ENCODE assay signal across 8 cellular contexts in genomic region chr12:124032265-124032886, GRCh38. TPM values are rescaled to one million over a fixed set of nuclear protein-coding genes. Genes with fewer than 3 reads are reported as not detected.
DNase-seq lines count a peak whose midpoint lies in the region; ATAC-seq, FAIRE-seq and TF ChIP-seq lines count a peak whose summit lies in the region.

No MANE protein-coding gene starts in this region.

- peak; percentile 82 for ATAC-seq in HepG2
- no peak for ATAC-seq in GM18517 (IDR thresholded peaks at IDR 0.05; ENCODE audit: unreplicated experiment)

- FAIRE-seq in colon (lab: Jason Lieb, UNC) (peak; percentile 58), HepG2 (lab: Jason Lieb, UNC) (peak; percentile 73)

- H3K4me1 ChIP-seq in OCI-LY1 (ENCODE audit: insufficient read depth, low read length, severe bottlenecking) (no peaks in the 10 kb centered on the region), HepG2 (ENCODE audit: insufficient read depth, low read length) (no peaks in the 10 kb centered on the region), uterus (no peaks in the 10 kb centered on the region)

- H3K27me3 ChIP-seq in H7 (ENCODE audit: control insufficient read depth, insufficient read depth, low read length) (no peaks in the 10 kb centered on the region), OCI-LY1 (ENCODE audit: insufficient read depth, low read length) (no peaks in the 10 kb centered on the region), HepG2 (ENCODE audit: control insufficient read depth in 1 of 2, insufficient read depth in 2 of 2, low read length in 2 of 2) (peaks cover 0 to 3% of the 10 kb centered on the region in 2 experiments; a peak in 2 of 5 replicates), uterus (no peaks in the 10 kb centered on the region)

- no peaks in the 10 kb centered on the region for H3K79me2 ChIP-seq in OCI-LY1 (ENCODE audit: insufficient read depth, low read length)
- H3K79me2 ChIP-seq in HepG2 (ENCODE audit: insufficient read depth, low read length): no peaks in the 10 kb centered on the region

- TF ChIP-seq RAD21 in HepG2 (CRISPR knock-in tag; IDR thresholded peaks at IDR 0.05): no peak

- BruUV-seq in HepG2 (replicated peaks; lab: Mats Ljungman, UMichigan): no TSS peak

- no peaks in the 10 kb centered on the region for H3F3A ChIP-seq in OCI-LY1 (ENCODE audit: insufficient read depth, low read length)

- 32% methylated on average over 9 of the region's 9 CpGs for WGBS in HepG2 (ENCODE audit: low lambda C conversion rate)

- TF ChIP-seq POLR2A in HepG2 (IDR thresholded peaks at IDR 0.05; ENCODE audit: insufficient read depth in 1 of 2, low read depth in 2 of 2, low read length in 2 of 2): no peak
- no peak for TF ChIP-seq POLR2A in uterus (IDR thresholded peaks at IDR 0.05)

- H3K4me3 ChIP-seq in H7 (ENCODE audit: insufficient read depth, low read depth, low read length) (no peak overlapping the region), OCI-LY1 (ENCODE audit: low read depth, low read length, poor library complexity, severe bottlenecking) (no peak overlapping the region), HepG2 (replicated peaks in 1 of 3; ENCODE audit: insufficient read depth in 1 of 3, low read depth in 2 of 3, low read length in 3 of 3) (no peak overlapping the region), uterus (no peak overlapping the region)

- in situ Hi-C loops in HepG2 (cut with HindIII; ENCODE audit: extremely low pct_ligation_motif_present, low pct_unique_long_range_greater_than_20kb): no loop called here

- intact Hi-C loops in HepG2 (cut with micrococcal nuclease; ENCODE audit: unreplicated experiment): loop anchor here (5.0 kb wide), 1 partner anchor 230 kb away; no protein-coding TSS in a partner anchor
- intact Hi-C loops in uterus (cut with DNase I; ENCODE audit: low total_unique reads): no loop called here

- H3K36me3 ChIP-seq in H7 (replicated peaks; ENCODE audit: control insufficient read depth, insufficient read depth, low read length): no peaks in the 10 kb centered on the region
- no peaks in the 10 kb centered on the region for H3K36me3 ChIP-seq in OCI-LY1 (ENCODE audit: insufficient read depth, low read length)
- H3K36me3 ChIP-seq in HepG2 (replicated peaks in 1 of 2; ENCODE audit: control insufficient read depth in 1 of 2, insufficient read depth in 2 of 2, low read length in 2 of 2): no peaks in the 10 kb centered on the region
- no peaks in the 10 kb centered on the region for H3K36me3 ChIP-seq in uterus

- H2AFZ ChIP-seq in OCI-LY1 (ENCODE audit: low read length): no peak overlapping the region
- H2AFZ ChIP-seq in HepG2 (ENCODE audit: low read length): no peak overlapping the region

- CTCF ChIA-PET in HepG2 (lab: Yijun Ruan, JAX; ENCODE audit: low intra/inter-chr PET ratio, low total read pairs): interaction anchor here (0.9 kb wide), 1 partner anchor 289 kb away, joined by 5 read pairs; no protein-coding TSS in a partner anchor

- TF ChIP-seq CTCF in OCI-LY1 (IDR thresholded peaks at IDR 0.05; ENCODE audit: low read length): peak; percentile 78
- peak; percentile 76 for TF ChIP-seq CTCF in HepG2 (CRISPR knock-in tag; IDR thresholded peaks at IDR 0.05)
- TF ChIP-seq CTCF in uterus (IDR thresholded peaks at IDR 0.05): peak; percentile 66 to 87 (median 74)

- peak; percentile 80 for DNase-seq in D341Med (ENCODE audit: low spot score)
- DNase-seq in H7: peak; percentile 89
- DNase-seq in HepG2 (ENCODE audit: low spot score): peak; percentile 36
- peak; percentile 57 to 58 for DNase-seq in uterus
- DNase-seq in T-helper 9 cell: no peak

- POLR2A ChIA-PET in HepG2 (lab: Yijun Ruan, JAX): no interaction called here

- no peaks in the 10 kb centered on the region for H3K9me2 ChIP-seq in OCI-LY1 (ENCODE audit: low read depth, low read length)

- TF ChIP-seq EP300 in HepG2 (IDR thresholded peaks at IDR 0.05; ENCODE audit: low read depth in 2 of 2, low read length in 2 of 2): no peak
- TF ChIP-seq EP300 in HepG2 (CRISPR knock-in tag; IDR thresholded peaks at IDR 0.05; ENCODE audit: borderline replicate concordance): no peak

- H3K9me3 ChIP-seq in OCI-LY1 (ENCODE audit: low read length) (no peaks in the 10 kb centered on the region), HepG2 (ENCODE audit: low read length) (no peaks in the 10 kb centered on the region), uterus (no peaks in the 10 kb centered on the region)

- H3K27ac ChIP-seq in OCI-LY1 (ENCODE audit: low read depth, low read length, poor library complexity, severe bottlenecking) (no peak overlapping the region), HepG2 (ENCODE audit: extremely low read length, insufficient read depth, low read length) (no peak overlapping the region), uterus (no peak overlapping the region)

- H4K20me1 ChIP-seq in OCI-LY1 (ENCODE audit: insufficient read depth, low read length) (no peaks in the 10 kb centered on the region), HepG2 (ENCODE audit: insufficient read depth, low read length) (no peaks in the 10 kb centered on the region)

- H3K9ac ChIP-seq in OCI-LY1 (ENCODE audit: low read length) (no peak overlapping the region), HepG2 (ENCODE audit: insufficient read depth, low read depth, low read length) (no peak overlapping the region)

- no peak overlapping the region for H3K4me2 ChIP-seq in OCI-LY1 (ENCODE audit: low read length)
- H3K4me2 ChIP-seq in HepG2 (ENCODE audit: low read depth, low read length): no peak overlapping the region

TF ChIP-seq in HepG2, 621 proteins besides CTCF, POLR2A, EP300 and RAD21 (continues in another document):
- TF ChIP-seq SMC3 (IDR thresholded peaks at IDR 0.05; ENCODE audit: low read length) (peak; percentile 58), XRCC5 (optimal IDR thresholded peaks at IDR 0.05; ENCODE audit: low read length) (peak; percentile 41)

RNA-seq across cellular contexts. Expression of gene ZNF664, which starts 59.4 kb away (rescaled TPM):
- 60.3 and 62.0 TPM in 2 replicates for total RNA-seq in H7 (2014; rRNA removed; shearing (Covaris generic))
- total RNA-seq in HepG2 (2016; rRNA removed; fragmentation: Illumina TruSeq; extraction: Trizol) (56.5 and 109 TPM in 2 replicates), uterus (10 to 100 TPM; 23.1 to 97.1 (median 52.1) TPM)
- total RNA-seq in HepG2 (2016; cell fraction: cytosol; rRNA removed; fragmentation: Illumina TruSeq; extraction: Trizol; ENCODE audit: low read depth): 17.1 and 19.6 TPM in 2 replicates
- total RNA-seq in HepG2 (2016; cell fraction: insoluble cytoplasmic fraction; rRNA removed; fragmentation: Illumina TruSeq; extraction: Trizol): 63.9 and 99.8 TPM in 2 replicates
- 84.3 and 86.0 TPM in 2 replicates for total RNA-seq in HepG2 (2016; cell fraction: membrane; rRNA removed; fragmentation: Illumina TruSeq; extraction: Trizol)
- total RNA-seq in HepG2 (2016; cell fraction: nucleus; rRNA removed; fragmentation: Illumina TruSeq; extraction: Trizol): 64.5 and 64.7 TPM in 2 replicates
- polyA plus RNA-seq in HepG2 (2011; rRNA removed): 43.9 and 46.1 TPM in 2 replicates
- 25.5 and 35.4 TPM in 2 replicates for polyA plus RNA-seq in HepG2 (2011; cell fraction: cytosol; rRNA removed)
- 44.8 and 58.7 TPM in 2 replicates for polyA plus RNA-seq in HepG2 (2011; cell fraction: nucleus; rRNA removed)
- 43.4 and 52.1 TPM in 2 replicates for polyA plus RNA-seq in HepG2 (2012)
- 20.6 and 23.0 TPM in 2 replicates for polyA plus RNA-seq in HepG2 (2016; cell fraction: cytosol; fragmentation: Illumina TruSeq; extraction: Trizol; ENCODE audit: low read depth)
- polyA plus RNA-seq in HepG2 (2016; cell fraction: insoluble cytoplasmic fraction; fragmentation: Illumina TruSeq; extraction: Trizol; ENCODE audit: low read depth): 101 and 102 TPM in 2 replicates
- 67.1 and 72.2 TPM in 2 replicates for polyA plus RNA-seq in HepG2 (2016; cell fraction: membrane; fragmentation: Illumina TruSeq; extraction: Trizol; ENCODE audit: low read depth)
- polyA plus RNA-seq in HepG2 (2016; cell fraction: nucleus; fragmentation: Illumina TruSeq; extraction: Trizol; ENCODE audit: insufficient read depth, low read depth): 80.2 and 81.9 TPM in 2 replicates
- polyA minus RNA-seq in HepG2 (2011; rRNA and poly(A)+ RNA removed; ENCODE audit: low replicate concordance): 36.2 and 75.5 TPM in 2 replicates
- 24.4 and 29.4 TPM in 2 replicates for polyA minus RNA-seq in HepG2 (2011; cell fraction: cytosol; rRNA and poly(A)+ RNA removed)
- 53.6 and 59.6 TPM in 2 replicates for polyA minus RNA-seq in HepG2 (2011; cell fraction: nucleus; rRNA and poly(A)+ RNA removed)

RNA-seq across cellular contexts. Expression of gene CCDC92, which starts 59.7 kb away (rescaled TPM):
- 5.2 and 6.1 TPM in 2 replicates for total RNA-seq in H7 (2014; rRNA removed; shearing (Covaris generic))
- total RNA-seq in HepG2 (2016; rRNA removed; fragmentation: Illumina TruSeq; extraction: Trizol) (4.6 and 5.4 TPM in 2 replicates), uterus (10 to 100 TPM in 3 of 4 donors, 1 to 10 TPM in 1; 7.4 to 67.3 (median 32.8) TPM)
- 6.8 and 8.3 TPM in 2 replicates for total RNA-seq in HepG2 (2016; cell fraction: cytosol; rRNA removed; fragmentation: Illumina TruSeq; extraction: Trizol; ENCODE audit: low read depth)
- total RNA-seq in HepG2 (2016; cell fraction: insoluble cytoplasmic fraction; rRNA removed; fragmentation: Illumina TruSeq; extraction: Trizol): 3.3 and 3.9 TPM in 2 replicates
- total RNA-seq in HepG2 (2016; cell fraction: membrane; rRNA removed; fragmentation: Illumina TruSeq; extraction: Trizol): 15.8 and 17.8 TPM in 2 replicates
- total RNA-seq in HepG2 (2016; cell fraction: nucleus; rRNA removed; fragmentation: Illumina TruSeq; extraction: Trizol): 5.2 and 5.7 TPM in 2 replicates
- 14.7 and 17.0 TPM in 2 replicates for polyA plus RNA-seq in HepG2 (2011; rRNA removed)
- 12.2 and 12.3 TPM in 2 replicates for polyA plus RNA-seq in HepG2 (2011; cell fraction: cytosol; rRNA removed)
- polyA plus RNA-seq in HepG2 (2011; cell fraction: nucleus; rRNA removed): 19.1 and 22.3 TPM in 2 replicates
- 19.7 and 20.6 TPM in 2 replicates for polyA plus RNA-seq in HepG2 (2012)
- polyA plus RNA-seq in HepG2 (2016; cell fraction: cytosol; fragmentation: Illumina TruSeq; extraction: Trizol; ENCODE audit: low read depth): 46.0 and 49.0 TPM in 2 replicates
- 12.2 and 19.6 TPM in 2 replicates for polyA plus RNA-seq in HepG2 (2016; cell fraction: insoluble cytoplasmic fraction; fragmentation: Illumina TruSeq; extraction: Trizol; ENCODE audit: low read depth)
- polyA plus RNA-seq in HepG2 (2016; cell fraction: membrane; fragmentation: Illumina TruSeq; extraction: Trizol; ENCODE audit: low read depth): 66.4 and 70.7 TPM in 2 replicates
- polyA plus RNA-seq in HepG2 (2016; cell fraction: nucleus; fragmentation: Illumina TruSeq; extraction: Trizol; ENCODE audit: insufficient read depth, low read depth): 21.7 and 23.0 TPM in 2 replicates
- polyA minus RNA-seq in HepG2 (2011; rRNA and poly(A)+ RNA removed; ENCODE audit: low replicate concordance): 4.1 and 12.5 TPM in 2 replicates
- polyA minus RNA-seq in HepG2 (2011; cell fraction: cytosol; rRNA and poly(A)+ RNA removed): 4.6 and 5.2 TPM in 2 replicates
- 14.3 and 19.6 TPM in 2 replicates for polyA minus RNA-seq in HepG2 (2011; cell fraction: nucleus; rRNA and poly(A)+ RNA removed)
